In the genomic region with DNA sequence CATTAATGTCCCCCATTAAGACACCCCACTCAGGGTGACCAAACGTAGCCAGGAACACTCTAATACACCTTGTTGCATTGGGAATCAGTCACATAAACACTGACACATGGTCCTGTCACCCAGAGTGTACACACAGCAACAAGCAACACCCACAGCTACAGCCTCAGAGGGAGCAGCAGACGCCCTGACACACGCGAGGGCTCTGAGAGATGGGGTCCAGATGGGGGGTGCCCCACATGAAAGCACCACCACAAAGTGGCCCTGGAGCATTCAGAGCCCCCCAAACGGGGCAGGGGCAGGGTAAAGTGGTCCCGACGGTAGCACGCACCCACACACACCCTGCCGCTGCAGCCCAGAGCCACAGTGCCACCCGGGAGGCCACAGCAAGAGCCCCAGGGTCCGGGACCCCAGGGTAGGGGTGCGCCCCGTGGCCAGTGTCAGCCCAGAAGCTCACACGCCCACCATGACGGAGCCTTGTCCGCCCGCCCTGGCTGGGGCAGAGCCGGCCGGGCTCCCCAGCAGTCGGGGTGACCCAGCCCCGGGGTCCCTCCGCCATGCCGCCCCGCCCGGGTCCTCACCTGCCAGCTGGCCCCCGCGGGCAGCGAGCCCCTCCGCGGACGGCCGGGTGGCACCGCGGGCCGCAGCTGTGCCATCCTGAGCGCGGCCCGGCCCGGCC, we compare ENCODE assay signal across 9 cellular contexts. TPM values are rescaled to one million over a fixed set of nuclear protein-coding genes. Genes with fewer than 3 reads are reported as not detected.
A peak's percentile ranks its signal among the peaks of the same experiment; 100 is the strongest.
DNase-seq lines count a peak whose midpoint lies in the region; ATAC-seq and TF ChIP-seq lines count a peak whose summit lies in the region.
"Had no signal": no experiment of that assay in that cellular context is flagged by ENCODE, and none has a peak within 500 bp of the region (broad histone marks: within the 10 kb centered on the region; RNA-seq: fewer than 3 reads in every experiment).

No MANE protein-coding gene starts in this region.

- H3K27ac ChIP-seq in esophagus (ENCODE audit: low read depth in 2 of 2, low read length in 1 of 2), result peak overlapping the region in 1 of 2 donors; percentile 0
- H3K27ac ChIP-seq in WERI-Rb-1, result no peak overlapping the region

- peak; percentile 2 for ATAC-seq in omental fat pad (ENCODE audit: low FRiP score)

- H3K36me3 ChIP-seq in ES-I3 (ENCODE audit: insufficient read depth, low read length), result no peaks in the 10 kb centered on the region
- H3K36me3 ChIP-seq in esophagus (ENCODE audit: control insufficient read depth in 2 of 2, insufficient read depth in 2 of 2, low read length in 1 of 2), result no peaks in the 10 kb centered on the region
- peaks cover 4% of the 10 kb centered on the region for H3K36me3 ChIP-seq in WERI-Rb-1

- peak overlapping the region; percentile 37; the same call in 1 of the 2 replicates for H3K9ac ChIP-seq in ES-I3 (ENCODE audit: low read depth, low read length)
- H3K9ac ChIP-seq: SK-N-SH had no signal

- peak overlapping the region; percentile 53 to 58 for H3K4me3 ChIP-seq in esophagus (ENCODE audit: low read depth in 1 of 2, low read length in 2 of 2)
- no peak overlapping the region for H3K4me3 ChIP-seq in WERI-Rb-1 (ENCODE audit: low read depth, low read length)

- H3K4me1 ChIP-seq in ES-I3 (ENCODE audit: insufficient read depth, low read length) (peaks cover 19% of the 10 kb centered on the region; the same call in 1 of the 2 replicates), esophagus (ENCODE audit: control insufficient read depth in 2 of 2, insufficient read depth in 2 of 2, low read length in 1 of 2) (peaks cover 3 to 26% of the 10 kb centered on the region in 2 donors)

- TF ChIP-seq CTCF in omental fat pad (IDR thresholded peaks at IDR 0.05) (no peak), WERI-Rb-1 (IDR thresholded peaks at IDR 0.05; ENCODE audit: low read depth, low read length) (no peak)

- WGBS in esophagus, 2 donors, result 20 to 26% methylated on average over 30 to 39 of the region's 39 CpGs

- H3K9me3 ChIP-seq in ES-I3 (ENCODE audit: control insufficient read depth, insufficient read depth, low read length) (no peaks in the 10 kb centered on the region), esophagus (ENCODE audit: control insufficient read depth in 2 of 2, insufficient read depth in 1 of 2, low read depth in 1 of 2, low read length in 1 of 2) (no peaks in the 10 kb centered on the region), WERI-Rb-1 (ENCODE audit: severe bottlenecking) (no peaks in the 10 kb centered on the region)
- H3K9me3 ChIP-seq: SK-N-SH had no signal

- no peaks in the 10 kb centered on the region for H3K27me3 ChIP-seq in esophagus (ENCODE audit: control insufficient read depth in 1 of 2, insufficient read depth in 2 of 2, low read length in 2 of 2)
- H3K27me3 ChIP-seq in WERI-Rb-1 (ENCODE audit: insufficient read depth, low read depth, severe bottlenecking), result no peaks in the 10 kb centered on the region

- DNase-seq in RKO (ENCODE audit: low spot score) (peak; percentile 56), omental fat pad (ENCODE audit: low spot score) (no peak), RPMI8226 (no peak), DMS153 (lab: John Stamatoyannopoulos, UW) (no peak), NCI-H146 treated with DMSO at 0.1 percent for 48 hours (lab: John Stamatoyannopoulos, UW; ENCODE audit: unreplicated experiment) (no peak), WERI-Rb-1 (no peak)

RNA-seq across cellular contexts. Expression of a gene that starts 47.3 kb away (rescaled TPM):
- 10 to 100 TPM in 1 of 2 donors, 1 to 10 TPM in 1; 3.5 to 12.2 TPM for polyA plus RNA-seq in esophagus
- total RNA-seq in omental fat pad, result under 1 TPM in 3 of 4 donors, not detected in 1; 0.36 to 0.74 (median 0.38) TPM
